ENCODE assay signal across 15 cellular contexts in genomic region chr3:141321109-141321497, GRCh38. TPM values are rescaled to one million over a fixed set of nuclear protein-coding genes. Genes with fewer than 3 reads are reported as not detected.
DNase-seq lines count a peak whose midpoint lies in the region; ATAC-seq, FAIRE-seq and TF ChIP-seq lines count a peak whose summit lies in the region.
"Had no signal": no experiment of that assay in that cellular context is flagged by ENCODE, and none has a peak within 500 bp of the region (broad histone marks: within the 10 kb centered on the region; RNA-seq: fewer than 3 reads in every experiment).

No MANE protein-coding gene starts in this region.

- H3K27ac ChIP-seq in K562 (ENCODE audit: extremely low read depth, low read depth, low read length) (no peak overlapping the region), ovary (no peak overlapping the region)
- H3K27ac ChIP-seq: neutrophil, tibial nerve had no signal

- BruUV-seq in K562 (replicated peaks; lab: Mats Ljungman, UMichigan) = no TSS peak

- no peak overlapping the region for H3K4me2 ChIP-seq in K562 (ENCODE audit: insufficient read depth, low read length)
- H3K4me2 ChIP-seq: smooth muscle cell had no signal

- FAIRE-seq in K562 (lab: Jason Lieb, UNC) = no peak

- no peak for TF ChIP-seq POLR2A in K562 (conservative IDR thresholded peaks at IDR 0.05)
- no peak for TF ChIP-seq POLR2A in ovary (IDR thresholded peaks at IDR 0.05)

- H3K4me3 ChIP-seq in K562 (no peak overlapping the region), ovary (no peak overlapping the region)
- H3K4me3 ChIP-seq: heart left ventricle, smooth muscle cell, tibial nerve had no signal

- intact Hi-C loops in K562 (cut with micrococcal nuclease) (no loop called here), ovary (cut with DNase I) (no loop called here)

- peak overlapping the region; percentile 25; the same call in 1 of the 2 replicates for H2AFZ ChIP-seq in K562 (ENCODE audit: low read depth, low read length)

- TF ChIP-seq RAD21 in K562 (CRISPR knock-in tag; conservative IDR thresholded peaks at IDR 0.05 in 1 of 2, IDR thresholded peaks at IDR 0.05 in 1 of 2) = no peak

- peak overlapping the region in 3 of 6 donors; percentile 39 to 68 (median 60) for H3K27ac Mint-ChIP-seq in naive B cell

- peak; percentile 72 for DNase-seq in EH (ENCODE audit: low read depth)
- peak; percentile 75 for DNase-seq in M059J (ENCODE audit: low read depth)
- no peak for DNase-seq in K562 (ENCODE audit: extremely low read depth in 1 of 4, low spot score in 3 of 4)
- DNase-seq in naive B cell = no peak
- DNase-seq in NCI-H1092 treated with DMSO at 0.1 percent for 48 hours (lab: John Stamatoyannopoulos, UW) = no peak
- DNase-seq in ovary = no peak
- DNase-seq: anterior cingulate cortex, DMS153, heart left ventricle, NCI-H2227 treated with DMSO at 0.1 percent for 48 hours had no signal

- peaks cover 0 to 3% of the 10 kb centered on the region in 2 experiments; a peak in 1 of 5 replicates for H3K4me1 ChIP-seq in K562 (replicated peaks in 1 of 2; ENCODE audit: control insufficient read depth in 2 of 2, insufficient read depth in 2 of 2, low read length in 2 of 2)
- no peaks in the 10 kb centered on the region for H3K4me1 ChIP-seq in ovary (ENCODE audit: insufficient read depth)

- H3K9me3 Mint-ChIP-seq in naive B cell = peaks cover 0 to 11% (median 4%) of the 10 kb centered on the region in 7 donors

- peaks cover 0 to 6% (median 5%) of the 10 kb centered on the region in 3 donors for H3K27me3 Mint-ChIP-seq in naive B cell

- peak overlapping the region in 6 of 8 donors; percentile 4 to 67 (median 32) for H3K4me3 Mint-ChIP-seq in naive B cell

- POLR2A ChIA-PET in K562 (lab: Yijun Ruan, JAX) = no interaction called here

- no peaks in the 10 kb centered on the region for H4K20me1 ChIP-seq in K562 (replicated peaks; ENCODE audit: control insufficient read depth, insufficient read depth, low read length)

- in situ Hi-C loops in K562 (cut with MboI) = no loop called here

- WGBS in K562 (ENCODE audit: insufficient coverage, low coverage, missing lambda C conversion rate) = 27% methylated on average over 1 of the region's 1 CpG
- 81 to 96% (median 96%) methylated on average over 1 of the region's 1 CpG for WGBS in ovary, 3 donors

- H3K9ac ChIP-seq in K562 (ENCODE audit: insufficient read depth in 1 of 2, low read depth in 2 of 2, low read length in 2 of 2) = no peak overlapping the region

- H3K36me3 Mint-ChIP-seq in naive B cell = peaks cover 5 to 10% of the 10 kb centered on the region in 2 donors

- H3K36me3 ChIP-seq in K562 (ENCODE audit: control insufficient read depth, insufficient read depth, low read length) = no peaks in the 10 kb centered on the region
- no peaks in the 10 kb centered on the region for H3K36me3 ChIP-seq in ovary
- H3K36me3 ChIP-seq: heart left ventricle, neutrophil, tibial nerve had no signal

- H3K79me2 ChIP-seq in K562 (ENCODE audit: control insufficient read depth, insufficient read depth, low read length) = no peaks in the 10 kb centered on the region

- peaks cover 13 to 17% (median 15%) of the 10 kb centered on the region in 3 donors for H3K4me1 Mint-ChIP-seq in naive B cell

- ATAC-seq in K562 = no peak; the same call in 2 of the 3 replicates
- no peak for ATAC-seq in naive B cell (ENCODE audit: low read depth in 2 of 2)
- no peak for ATAC-seq in HG03354 (IDR thresholded peaks at IDR 0.05; ENCODE audit: poor library complexity, severe bottlenecking, unreplicated experiment)
- ATAC-seq in HG03432 (IDR thresholded peaks at IDR 0.05; ENCODE audit: unreplicated experiment) = no peak
- ATAC-seq: heart left ventricle had no signal

- TF ChIP-seq CTCF in K562 (IDR thresholded peaks at IDR 0.05 in 2 of 3, conservative IDR thresholded peaks at IDR 0.05 in 1 of 3; ENCODE audit: insufficient read depth in 2 of 3, low read depth in 1 of 3, low read length in 3 of 3) (no peak), ovary (IDR thresholded peaks at IDR 0.05) (no peak)

- H3K27me3 ChIP-seq in K562 (ENCODE audit: control insufficient read depth in 2 of 2, insufficient read depth in 2 of 2, low read length in 2 of 2) = no peaks in the 10 kb centered on the region
- no peaks in the 10 kb centered on the region for H3K27me3 ChIP-seq in ovary
- H3K27me3 ChIP-seq: heart left ventricle, neutrophil, tibial nerve had no signal

- no peaks in the 10 kb centered on the region for H3K9me1 ChIP-seq in K562 (ENCODE audit: control insufficient read depth, insufficient read depth, low read length)

- TF ChIP-seq EP300 in K562 (IDR thresholded peaks at IDR 0.05; ENCODE audit: low read length) (no peak), ovary (IDR thresholded peaks at IDR 0.05) (no peak)

- H3K9me3 ChIP-seq in K562 (replicated peaks; ENCODE audit: control insufficient read depth, insufficient read depth, low read depth, low read length) = no peaks in the 10 kb centered on the region; the same call in 1 of the 2 replicates
- no peaks in the 10 kb centered on the region for H3K9me3 ChIP-seq in ovary
- H3K9me3 ChIP-seq: heart left ventricle, neutrophil, tibial nerve had no signal

- CTCF ChIA-PET in K562 (lab: Yijun Ruan, JAX; ENCODE audit: low intra/inter-chr PET ratio) = no interaction called here

TF ChIP-seq in K562, 482 proteins besides CTCF, POLR2A, EP300 and RAD21 (continues in another document):
- TF ChIP-seq ZSCAN29 (IDR thresholded peaks at IDR 0.05) (no peak), FOSL1 (tag; conservative IDR thresholded peaks at IDR 0.05) (peak; percentile 41; the same call in 1 of the 2 replicates), TEAD1 (CRISPR knock-in tag; IDR thresholded peaks at IDR 0.05) (no peak), RFX7 (CRISPR knock-in tag; IDR thresholded peaks at IDR 0.05) (no peak), ZNF408 (CRISPR knock-in tag; IDR thresholded peaks at IDR 0.05; ENCODE audit: low read depth) (no peak), CREM (IDR thresholded peaks at IDR 0.05; ENCODE audit: low read depth) (no peak), JUND (IDR thresholded peaks at IDR 0.05; ENCODE audit: borderline replicate concordance, low read depth, low read length) (0 out of 2 replicates have a peak, but pooled peaks have one; percentile 18), JUND (tag; IDR thresholded peaks at IDR 0.05; ENCODE audit: borderline replicate concordance, low read depth, low read length) (no peak), CLOCK (CRISPR knock-in tag; IDR thresholded peaks at IDR 0.05; ENCODE audit: borderline replicate concordance) (no peak), SRSF9 (IDR thresholded peaks at IDR 0.05; ENCODE audit: borderline replicate concordance, low read depth, low read length) (no peak), THRAP3 (IDR thresholded peaks at IDR 0.05; ENCODE audit: borderline replicate concordance) (no peak)

RNA-seq across cellular contexts. Expression of gene ZBTB38, which starts 47.2 kb away (rescaled TPM):
- total RNA-seq in M059J (2014; rRNA removed; shearing (Covaris generic)) = 92.8 and 96.4 TPM in 2 replicates
- 53.5 and 97.8 TPM in 2 replicates for total RNA-seq in K562 (2011; cell fraction: chromatin; rRNA removed; ENCODE audit: low replicate concordance)
- 22.0 and 29.1 TPM in 2 replicates for total RNA-seq in K562 (2011; cell fraction: nucleolus; rRNA removed)
- 61.7 and 84.8 TPM in 2 replicates for total RNA-seq in K562 (2011; cell fraction: nucleoplasm; rRNA removed)
- 22.9 and 24.8 TPM in 2 replicates for total RNA-seq in K562 (2014; rRNA removed)
- 39.4 and 43.6 TPM in 2 replicates for total RNA-seq in K562 (2014; rRNA removed; fragmentation: Illumina TruSeq; extraction: Trizol)
- 33.5 and 33.7 TPM in 2 replicates for total RNA-seq in K562 (2015; rRNA removed; fragmentation: Illumina TruSeq; extraction: Trizol)
- total RNA-seq in K562 (2021) = 30.7 and 36.3 TPM in 2 replicates
- polyA plus RNA-seq in K562 (2011; rRNA removed) = 18.0 and 22.5 TPM in 2 replicates
- polyA plus RNA-seq in K562 (2011; cell fraction: cytosol; rRNA removed) = 6.7 and 14.9 TPM in 2 replicates
- 22.7 and 28.6 TPM in 2 replicates for polyA plus RNA-seq in K562 (2011; cell fraction: nucleus; rRNA removed)
- polyA plus RNA-seq in K562 (2012) = 19.0 and 21.1 TPM in 2 replicates
- polyA plus RNA-seq in K562 (2014; fragmentation: Illumina TruSeq; extraction: Trizol) = 24.0 and 26.2 TPM in 2 replicates
- 10 to 100 TPM; 14.2 to 17.9 TPM for polyA plus RNA-seq in K562 (2014; fragmentation: Nextera tagmentation; extraction: Ambion mirVana)
- 12.1 and 12.6 TPM in 2 replicates for polyA plus RNA-seq in K562 (2014; rRNA removed)
- polyA minus RNA-seq in K562 (2011; rRNA and poly(A)+ RNA removed) = 64.1 and 109 TPM in 2 replicates
- polyA minus RNA-seq in K562 (2011; cell fraction: cytosol; rRNA and poly(A)+ RNA removed) = 27.8 and 34.9 TPM in 2 replicates
- 35.9 and 61.9 TPM in 2 replicates for polyA minus RNA-seq in K562 (2011; cell fraction: nucleus; rRNA and poly(A)+ RNA removed)
- 10 to 100 TPM; 15.9 to 48.1 (median 35.4) TPM for polyA plus RNA-seq in naive B cell (ENCODE audit: low read depth in 6 of 6)
- total RNA-seq in ovary = 100 to 1,000 TPM in 2 of 7 donors, 10 to 100 TPM in 5; 77.5 to 125 (median 84.4) TPM
- 10 to 100 TPM; 23.2 to 43.0 TPM for polyA plus RNA-seq in ovary

Comparison
In these comparisons a context has a peak if more than half of its experiments do, and no peak if none do; other contexts are left out.
1. DNase-seq: peak in EH (single experiment) and M059J (single experiment); none in K562 (0 of 4), naive B cell (single experiment), NCI-H1092 treated with DMSO at 0.1 percent for 48 hours (single experiment) and ovary (0 of 5).